In the genomic region with DNA sequence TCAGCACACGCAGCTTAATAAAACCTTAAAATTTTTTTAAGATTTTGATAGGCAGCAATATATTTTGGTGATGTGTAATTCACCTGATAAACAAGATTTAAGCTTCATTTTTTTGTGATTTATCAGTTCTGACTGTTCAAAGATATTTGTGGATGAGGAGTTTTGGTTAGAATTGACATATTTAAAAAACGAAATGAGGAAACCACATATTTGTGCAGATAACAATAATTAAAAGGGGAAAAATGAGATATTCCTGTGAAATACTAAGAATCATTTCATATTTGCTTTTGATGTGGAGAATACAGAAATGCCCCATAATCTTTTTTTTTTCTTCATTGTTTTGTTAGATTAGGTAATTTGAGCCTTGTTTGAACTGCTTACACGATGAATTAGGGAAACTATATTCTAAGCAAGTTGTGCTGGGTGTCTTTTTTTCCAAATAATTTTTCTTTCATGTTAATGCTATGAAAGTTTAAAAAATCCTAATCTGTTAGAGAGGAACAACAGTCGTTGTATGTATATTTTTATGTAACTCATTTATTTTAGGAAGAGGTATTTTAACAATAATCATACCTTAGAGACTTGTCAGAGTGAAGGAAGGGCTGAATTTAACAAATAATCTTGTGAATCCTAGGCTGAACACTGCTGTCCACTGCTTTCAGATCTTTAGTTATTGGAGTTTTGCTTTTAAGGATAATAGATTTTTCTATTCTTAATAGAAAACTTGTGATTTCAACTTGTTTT, we compare ENCODE assay signal across 8 cellular contexts. TPM values are rescaled to one million over a fixed set of nuclear protein-coding genes. Genes with fewer than 3 reads are reported as not detected.
DNase-seq lines count a peak whose midpoint lies in the region; ATAC-seq, FAIRE-seq and TF ChIP-seq lines count a peak whose summit lies in the region.

No MANE protein-coding gene starts in this region.

- H3K4me3 Mint-ChIP-seq in endothelial cell (ENCODE audit: unreplicated experiment) (peak overlapping the region; percentile 98), progenitor cell of endocrine pancreas (ENCODE audit: low read depth) (peak overlapping the region; percentile 92)

- no peak overlapping the region for H3K27ac Mint-ChIP-seq in endothelial cell (ENCODE audit: unreplicated experiment)
- H3K27ac Mint-ChIP-seq in progenitor cell of endocrine pancreas: peak overlapping the region; percentile 95

- no peak for TF ChIP-seq CTCF in GM12864 (IDR thresholded peaks at IDR 0.05; ENCODE audit: low read depth, low read length, missing control alignments)
- TF ChIP-seq CTCF in endothelial cell (IDR thresholded peaks at IDR 0.05; ENCODE audit: unreplicated experiment): no peak
- no peak for TF ChIP-seq CTCF in progenitor cell of endocrine pancreas (IDR thresholded peaks at IDR 0.05; ENCODE audit: unreplicated experiment)
- no peak for TF ChIP-seq CTCF in D721Med (IDR thresholded peaks at IDR 0.05; ENCODE audit: insufficient read depth, missing control alignments)

- H3K9me3 Mint-ChIP-seq in endothelial cell (ENCODE audit: unreplicated experiment) (no peaks in the 10 kb centered on the region), progenitor cell of endocrine pancreas (ENCODE audit: low read depth) (no peaks in the 10 kb centered on the region)

- no peak for FAIRE-seq in D721Med (lab: Jason Lieb, UNC)

- H3K36me3 Mint-ChIP-seq in endothelial cell (ENCODE audit: low read depth, unreplicated experiment) (peaks cover 12% of the 10 kb centered on the region), progenitor cell of endocrine pancreas (ENCODE audit: insufficient read depth) (peaks cover 4% of the 10 kb centered on the region)

- DNase-seq in GM12864 (ENCODE audit: low read depth) (no peak), OCI-M1 (lab: John Stamatoyannopoulos, UW) (peak; percentile 72), endothelial cell (ENCODE audit: low spot score) (no peak), progenitor cell of endocrine pancreas (ENCODE audit: low spot score, unreplicated experiment) (no peak), D721Med (ENCODE audit: insufficient read length, low spot score) (no peak), CD1c-positive myeloid dendritic cell (ENCODE audit: extremely low spot score) (no peak)

- H3K4me3 ChIP-seq in GM12864 (ENCODE audit: low read depth, low read length): peak overlapping the region; percentile 63

- peaks cover 36% of the 10 kb centered on the region for H3K4me1 Mint-ChIP-seq in endothelial cell (ENCODE audit: unreplicated experiment)
- peaks cover 41% of the 10 kb centered on the region for H3K4me1 Mint-ChIP-seq in progenitor cell of endocrine pancreas (ENCODE audit: low read depth)

- ATAC-seq in HG02763 (IDR thresholded peaks at IDR 0.05; ENCODE audit: unreplicated experiment) (no peak), HG03280 (IDR thresholded peaks at IDR 0.05; ENCODE audit: unreplicated experiment) (no peak)

- H3K27me3 Mint-ChIP-seq in endothelial cell (ENCODE audit: unreplicated experiment): peaks cover 21% of the 10 kb centered on the region
- no peaks in the 10 kb centered on the region for H3K27me3 Mint-ChIP-seq in progenitor cell of endocrine pancreas

RNA-seq across cellular contexts. Expression of a gene that starts 4.0 kb away (rescaled TPM):
- 104 TPM for total RNA-seq in endothelial cell (ENCODE audit: unreplicated experiment)
- total RNA-seq in progenitor cell of endocrine pancreas: 152 and 153 TPM in 2 replicates
